22 cellular contexts compared by ENCODE assay signal in genomic region chr18:5732318-5732717, GRCh38.
"Had no signal": no experiment of that assay in that cellular context is flagged by ENCODE, and none has a peak within 500 bp of the region (broad histone marks: within the 10 kb centered on the region; RNA-seq: fewer than 3 reads in every experiment).

No MANE protein-coding gene starts in this region.

- H3K4me1 ChIP-seq: heart right ventricle, lower lobe of right lung, parathyroid adenoma, right atrium auricular region, sigmoid colon, spleen, suprapubic skin, tibial artery had no signal

- ATAC-seq: heart right ventricle; left cardiac atrium; left lobe of liver; lower lobe of right lung; naive thymus-derived CD8-positive, alpha-beta T cell; stimulated activated effector memory CD8-positive, alpha-beta T cell treated with anti-CD3 and anti-CD28 coated beads, Interleukin-12 subunit alpha, Interleukin-12 subunit beta, amount 100 ng/mL, for 72 hours had no signal

- H3K9ac ChIP-seq: parathyroid adenoma had no signal

- H3K9me3 ChIP-seq: lower lobe of right lung, neutrophil, right atrium auricular region, sigmoid colon, spleen, suprapubic skin, thoracic aorta, tibial artery had no signal

- H3K79me2 ChIP-seq: hepatocyte, parathyroid adenoma had no signal

- H3K4me2 ChIP-seq: hepatocyte had no signal

- H2AFZ ChIP-seq: hepatocyte, parathyroid adenoma had no signal

- FAIRE-seq: small intestine had no signal

- H3K27me3 ChIP-seq: neutrophil, right atrium auricular region, sigmoid colon, tibial artery had no signal

- H3K36me3 ChIP-seq: heart right ventricle, lower lobe of right lung, neutrophil, right atrium auricular region, sigmoid colon, spleen, suprapubic skin, thoracic aorta, tibial artery had no signal

- DNase-seq: heart right ventricle; islet precursor cell; left cardiac atrium; lower lobe of right lung; mammary epithelial cell; mesenchymal stem cell; naive thymus-derived CD8-positive, alpha-beta T cell; occipital lobe; sigmoid colon; small intestine; spleen; stimulated activated CD4-positive, alpha-beta T cell treated with anti-CD3 and anti-CD28 coated beads, Interleukin-4, amount 100 ng/mL, for 24 hours; stimulated activated naive CD4-positive, alpha-beta T cell; tibial artery had no signal

- H3K27ac ChIP-seq: heart right ventricle, hepatocyte, lower lobe of right lung, neutrophil, parathyroid adenoma, right atrium auricular region, sigmoid colon, spleen, suprapubic skin, thoracic aorta, tibial artery had no signal

- H3K4me3 ChIP-seq: heart right ventricle, hepatocyte, lower lobe of right lung, right atrium auricular region, sigmoid colon, spleen, suprapubic skin, thoracic aorta, tibial artery had no signal
